In genomic region chr12:89949457-89950195, GRCh38 we compare ENCODE assay signal across 8 cellular contexts.
DNase-seq lines count a peak whose midpoint lies in the region; ATAC-seq, FAIRE-seq and TF ChIP-seq lines count a peak whose summit lies in the region.

No MANE protein-coding gene starts in this region.

- H3K4me2 ChIP-seq in DND-41 (ENCODE audit: insufficient read depth, low read length): no peak overlapping the region
- H3K4me2 ChIP-seq in endothelial cell of umbilical vein (ENCODE audit: insufficient read depth, low read length): peak overlapping the region; percentile 40

- TSS peak; percentile 37 for BruUV-seq in endothelial cell of umbilical vein (replicated peaks; lab: Mats Ljungman, UMichigan)

- no peaks in the 10 kb centered on the region for H3K9me1 ChIP-seq in endothelial cell of umbilical vein (replicated peaks; ENCODE audit: control insufficient read depth, extremely low read depth, insufficient read depth, low read length)

- H3K27ac ChIP-seq in DND-41 (ENCODE audit: low read length) (no peak overlapping the region), endothelial cell of umbilical vein (ENCODE audit: insufficient read depth, low read depth, low read length) (peak overlapping the region; percentile 99), prostate gland (peak overlapping the region in 1 of 2 donors; percentile 25)

- H4K20me1 ChIP-seq in DND-41 (ENCODE audit: insufficient read depth, low read length) (no peaks in the 10 kb centered on the region), endothelial cell of umbilical vein (replicated peaks; ENCODE audit: control insufficient read depth, extremely low read depth, insufficient read depth, low read length) (no peaks in the 10 kb centered on the region)

- intact Hi-C loops in endothelial cell of umbilical vein (cut with micrococcal nuclease): loop anchor here (1.0 to 5.0 kb wide), 10 partner anchors 87 to 988 kb away; no protein-coding TSS in a partner anchor
- intact Hi-C loops in prostate gland (cut with DNase I): loop anchor here (5.0 kb wide), 1 partner anchor 242 kb away; the partner anchor contains the start of gene ATP2B1

- CTCF ChIA-PET in endothelial cell of umbilical vein (lab: Charles Lee): interaction anchor here (0.6 to 2.1 kb wide), 8 partner anchors 11 to 1749 kb away, joined by 3 to 9 read pairs (median 4); no protein-coding TSS in a partner anchor

- FAIRE-seq in endothelial cell of umbilical vein (lab: Jason Lieb, UNC): no peak

- no peaks in the 10 kb centered on the region for H3K9me3 ChIP-seq in DND-41 (ENCODE audit: insufficient read depth, low read length, severe bottlenecking)
- no peaks in the 10 kb centered on the region for H3K9me3 ChIP-seq in endothelial cell of umbilical vein (replicated peaks; ENCODE audit: control insufficient read depth, insufficient read depth, low read length)
- H3K9me3 ChIP-seq in prostate gland: no peaks in the 10 kb centered on the region

- POLR2A ChIA-PET in endothelial cell of umbilical vein (lab: Charles Lee): interaction anchor here (2.2 kb wide), 1 partner anchor 241 kb away, joined by 7 read pairs; the partner anchor contains the start of gene ATP2B1

- TF ChIP-seq CTCF in DND-41 (IDR thresholded peaks at IDR 0.05; ENCODE audit: borderline replicate concordance, extremely low read depth, low read length, poor library complexity, severe bottlenecking) (no peak), endothelial cell of umbilical vein (IDR thresholded peaks at IDR 0.05; ENCODE audit: extremely low read depth in 1 of 2, insufficient read depth in 1 of 2, low read depth in 1 of 2, low read length in 2 of 2) (peak; percentile 21 to 36), prostate gland (IDR thresholded peaks at IDR 0.05) (peak in 2 of 4 experiments; percentile 7 to 45)

- no peak overlapping the region for H3K9ac ChIP-seq in DND-41 (ENCODE audit: low read depth, low read length)
- no peak overlapping the region for H3K9ac ChIP-seq in endothelial cell of umbilical vein (replicated peaks; ENCODE audit: extremely low read depth, insufficient read depth, low read length)

- H3K4me3 ChIP-seq in DND-41 (ENCODE audit: low read depth in 1 of 2, low read length in 2 of 2): no peak overlapping the region
- no peak overlapping the region for H3K4me3 ChIP-seq in endothelial cell of umbilical vein (replicated peaks in 1 of 3; ENCODE audit: insufficient read depth in 1 of 3, low read depth in 1 of 3, low read length in 3 of 3)
- H3K4me3 ChIP-seq in prostate gland: no peak overlapping the region

- no peaks in the 10 kb centered on the region for H3K36me3 ChIP-seq in DND-41 (ENCODE audit: insufficient read depth, low read length)
- no peaks in the 10 kb centered on the region for H3K36me3 ChIP-seq in endothelial cell of umbilical vein (ENCODE audit: control insufficient read depth in 2 of 2, extremely low read depth in 1 of 2, insufficient read depth in 2 of 2, low read length in 2 of 2)
- no peaks in the 10 kb centered on the region for H3K36me3 ChIP-seq in prostate gland

- H2AFZ ChIP-seq in DND-41 (ENCODE audit: low read depth, low read length) (no peak overlapping the region), endothelial cell of umbilical vein (ENCODE audit: low read depth, low read length) (peak overlapping the region; percentile 48)

- H3K79me2 ChIP-seq in DND-41 (ENCODE audit: insufficient read depth, low read length): no peaks in the 10 kb centered on the region
- H3K79me2 ChIP-seq in endothelial cell of umbilical vein (ENCODE audit: control insufficient read depth, insufficient read depth, low read length): no peaks in the 10 kb centered on the region

- ATAC-seq in DND-41 (ENCODE audit: insufficient read depth, low read depth) (peak; percentile 68), GM19438 (IDR thresholded peaks at IDR 0.05; ENCODE audit: low read depth, unreplicated experiment) (peak; percentile 89), HG03439 (IDR thresholded peaks at IDR 0.05; ENCODE audit: unreplicated experiment) (peak; percentile 84)

- H3K4me1 ChIP-seq in DND-41 (ENCODE audit: insufficient read depth, low read length): no peaks in the 10 kb centered on the region
- H3K4me1 ChIP-seq in endothelial cell of umbilical vein (ENCODE audit: control insufficient read depth, extremely low read depth, insufficient read depth, low read length): peaks cover 33% of the 10 kb centered on the region
- peaks cover 3% of the 10 kb centered on the region for H3K4me1 ChIP-seq in prostate gland (replicated peaks)

- H3K27me3 ChIP-seq in DND-41 (ENCODE audit: insufficient read depth, low read length, poor library complexity): no peaks in the 10 kb centered on the region
- H3K27me3 ChIP-seq in endothelial cell of umbilical vein (ENCODE audit: control insufficient read depth in 2 of 2, insufficient read depth in 2 of 2, low read length in 2 of 2): no peaks in the 10 kb centered on the region
- peaks cover 5% of the 10 kb centered on the region for H3K27me3 ChIP-seq in prostate gland (replicated peaks; ENCODE audit: insufficient read depth)

- WGBS in prostate gland: 11% methylated on average over 4 of the region's 4 CpGs

- DNase-seq in DND-41: peak; percentile 20
- DNase-seq in T-helper 9 cell: peak; percentile 17
- peak; percentile 98 for DNase-seq in endothelial cell of umbilical vein (ENCODE audit: low read depth, low spot score)
- DNase-seq in prostate gland (ENCODE audit: low spot score): peak; percentile 27
- no peak for DNase-seq in islet precursor cell
- DNase-seq in mucosa of gallbladder (ENCODE audit: low spot score): no peak

- TF ChIP-seq POLR2A in endothelial cell of umbilical vein (IDR thresholded peaks at IDR 0.05; ENCODE audit: low read depth, low read length): no peak
- TF ChIP-seq POLR2A in prostate gland (IDR thresholded peaks at IDR 0.05): no peak

- dilution Hi-C loops in endothelial cell of umbilical vein (cut with MboI; ENCODE audit: extremely low pct_ligation_motif_present, low sequenced_read_pairs): no loop called here

TF ChIP-seq in endothelial cell of umbilical vein, 7 proteins besides CTCF, POLR2A, EP300 and RAD21:
- no peak for TF ChIP-seq EZH2 (IDR thresholded peaks at IDR 0.05; ENCODE audit: borderline replicate concordance, low read depth, low read length, severe bottlenecking)
- TF ChIP-seq JUN (IDR thresholded peaks at IDR 0.05; ENCODE audit: borderline replicate concordance, insufficient read depth, insufficient read length, low read depth): peak; percentile 49
- TF ChIP-seq GATA2 (IDR thresholded peaks at IDR 0.05; ENCODE audit: insufficient read depth, insufficient read length, low read depth, low read length): peak; percentile 27
- no peak for TF ChIP-seq POLR2AphosphoS5 (IDR thresholded peaks at IDR 0.05; ENCODE audit: insufficient read depth, low read depth, low read length)
- peak; percentile 46 for TF ChIP-seq FOS (IDR thresholded peaks at IDR 0.05; ENCODE audit: borderline replicate concordance, insufficient read depth, low read length)
- no peak for TF ChIP-seq MAX (IDR thresholded peaks at IDR 0.05; ENCODE audit: insufficient read depth, insufficient read length)

Comparison
In these comparisons a context has a peak if more than half of its experiments do, and no peak if none do; other contexts are left out.
1. DNase-seq: peak in DND-41 (single experiment), T-helper 9 cell (single experiment), endothelial cell of umbilical vein (single experiment) and prostate gland (single experiment); none in islet precursor cell (single experiment) and mucosa of gallbladder (single experiment).
2. Peak in every context shown above with its lines, with median percentiles within 50 percentile points of each other: ATAC-seq.